ENCODE assay signal across 8 cellular contexts in genomic region chr14:45083979-45084722, GRCh38. TPM values are rescaled to one million over a fixed set of nuclear protein-coding genes. Genes with fewer than 3 reads are reported as not detected.
A peak's percentile ranks its signal among the peaks of the same experiment; 100 is the strongest.
DNase-seq lines count a peak whose midpoint lies in the region; ATAC-seq and TF ChIP-seq lines count a peak whose summit lies in the region.

PRPF39 (plus strand) TSS chr14:45084116; CDS start chr14:45095240, 11,124 bp downstream.

- peak within 1 kb of the TSS; percentile 83 for H3K9ac ChIP-seq in muscle layer of colon (ENCODE audit: low read length)

- peak within 1 kb of the TSS; percentile 74 for H3K27ac ChIP-seq in muscle layer of colon (ENCODE audit: low read depth, low read length)

- no peaks in the 10 kb centered on the region for H3K9me3 ChIP-seq in muscle layer of colon (ENCODE audit: low read length)

- DNase-seq in DMS79 (lab: John Stamatoyannopoulos, UW) (peak; percentile 98), KG1 (lab: John Stamatoyannopoulos, UW) (peak; percentile 77)
- peak; percentile 94 to 97 for DNase-seq in activated T-cell treated with anti-CD3 and anti-CD28 coated beads, Interleukin-2, amount 50 U/mL, for 48 hours
- DNase-seq in stimulated activated CD8-positive, alpha-beta memory T cell treated with anti-CD3 and anti-CD28 coated beads, Interleukin-7, amount 100 ng/mL, for 1 hour (ENCODE audit: low read depth in 2 of 2) = peak; percentile 89 to 92

- H3K27me3 ChIP-seq in muscle layer of colon (ENCODE audit: control insufficient read depth in 1 of 2, insufficient read depth in 2 of 2, low read length in 2 of 2) = no peaks in the 10 kb centered on the region

- no peaks in the 10 kb centered on the region for H3K36me3 ChIP-seq in muscle layer of colon (ENCODE audit: insufficient read depth, low read length)

- peak; percentile 78 for ATAC-seq in GM21737 (IDR thresholded peaks at IDR 0.05; ENCODE audit: unreplicated experiment)
- peak; percentile 99 for ATAC-seq in esophagus mucosa

- H3K4me1 ChIP-seq in muscle layer of colon (ENCODE audit: insufficient read depth, low read length) = peaks cover 35% of the 10 kb centered on the region

- H3K4me3 ChIP-seq in muscle layer of colon (ENCODE audit: low read depth in 1 of 2, low read length in 2 of 2) = peak within 1 kb of the TSS; percentile 54 to 81

TF ChIP-seq in PFSK-1, 5 proteins besides CTCF, POLR2A, EP300 and RAD21:
- TF ChIP-seq FOXP2 (optimal IDR thresholded peaks at IDR 0.05; ENCODE audit: borderline replicate concordance, extremely low read depth, extremely low read length, insufficient read depth) (peak; percentile 27), SIN3A (IDR thresholded peaks at IDR 0.05; ENCODE audit: borderline replicate concordance, insufficient read depth, low read length) (no peak), POLR2AphosphoS5 (IDR thresholded peaks at IDR 0.05; ENCODE audit: low read depth, low read length) (peak; percentile 71), TAF1 (IDR thresholded peaks at IDR 0.05; ENCODE audit: borderline replicate concordance, insufficient read depth, low read length) (peak; percentile 37; the same call in 1 of the 2 replicates)
TF ChIP-seq in PFSK-1: peak in this region for 3.

RNA-seq across cellular contexts. Expression of gene PRPF39, which starts in this region (rescaled TPM):
- 12.0 TPM for polyA plus RNA-seq in PFSK-1 (2012; ENCODE audit: insufficient read length, low read depth)
- total RNA-seq in esophagus mucosa = 14.7 TPM

Comparison
In these comparisons a context has a peak if more than half of its experiments do, and no peak if none do; other contexts are left out.
1. Peak in every context shown above with its lines: DNase-seq, ATAC-seq, H3K4me3 ChIP-seq and H3K27ac ChIP-seq.